8 cellular contexts compared by ENCODE assay signal in the genomic region with DNA sequence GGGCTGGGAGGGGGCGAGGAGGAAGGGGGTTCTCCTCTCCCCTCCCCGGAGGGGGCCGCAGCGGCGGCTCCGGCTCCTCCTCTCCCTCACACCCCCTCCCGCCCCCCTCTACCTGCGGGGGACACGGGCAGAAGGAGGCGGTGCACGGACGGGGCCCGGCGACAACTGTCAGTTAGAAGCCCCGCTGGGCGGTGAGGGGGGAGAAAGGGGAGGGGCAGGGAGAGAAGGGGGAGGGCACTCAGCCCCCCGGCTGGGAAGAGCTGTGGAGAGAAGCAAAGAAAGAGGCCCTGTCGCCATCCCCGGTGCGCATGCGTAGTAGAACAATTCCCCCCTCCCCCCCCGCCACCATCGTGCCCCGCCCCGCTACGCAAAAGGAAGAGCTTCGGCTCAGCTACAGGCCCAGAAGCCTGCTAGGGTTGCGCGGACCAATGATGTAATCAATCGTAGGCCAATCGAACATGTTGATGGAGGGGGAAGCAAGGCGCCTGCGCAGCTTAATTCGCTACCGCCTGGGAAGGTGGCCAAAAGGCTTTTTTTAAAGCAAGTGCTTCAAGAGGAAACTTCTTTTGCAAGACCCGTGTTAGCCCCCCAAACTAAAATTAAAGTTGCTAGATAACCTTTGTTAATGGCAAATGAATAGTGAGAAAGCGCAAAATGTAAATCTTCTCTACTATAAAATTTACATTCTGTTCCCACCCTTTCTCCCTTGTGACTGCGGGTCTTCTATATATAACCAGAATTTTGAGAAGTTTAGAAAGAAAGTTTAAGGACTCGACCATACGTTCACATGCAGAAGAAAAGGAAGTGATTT. TPM values are rescaled to one million over a fixed set of nuclear protein-coding genes. Genes with fewer than 3 reads are reported as not detected.
DNase-seq lines count a peak whose midpoint lies in the region; ATAC-seq and TF ChIP-seq lines count a peak whose summit lies in the region.

No MANE protein-coding gene starts in this region.

- H3K27me3 ChIP-seq in SU-DHL-6 (ENCODE audit: low read length) = no peaks in the 10 kb centered on the region
- no peaks in the 10 kb centered on the region for H3K27me3 ChIP-seq in adipocyte (replicated peaks; ENCODE audit: control insufficient read depth, insufficient read depth, low read length)
- H3K27me3 ChIP-seq in cardiac muscle cell = no peaks in the 10 kb centered on the region
- H3K27me3 ChIP-seq in parathyroid adenoma (ENCODE audit: control insufficient read depth, insufficient read depth, low read length) = no peaks in the 10 kb centered on the region
- no peaks in the 10 kb centered on the region for H3K27me3 ChIP-seq in tibial nerve

- peak overlapping the region; percentile 67 for H2AFZ ChIP-seq in SU-DHL-6 (ENCODE audit: low read depth, low read length, severe bottlenecking)
- peak overlapping the region; percentile 93 for H2AFZ ChIP-seq in parathyroid adenoma

- whole genome bisulfite sequencing in tibial nerve, 2 donors = 0% methylated on average over 25 to 32 of the region's 40 CpGs

- H3K79me2 ChIP-seq in SU-DHL-6 (ENCODE audit: insufficient read depth, low read length) (peaks cover 68% of the 10 kb centered on the region), parathyroid adenoma (peaks cover 3% of the 10 kb centered on the region)

- H3K4me2 ChIP-seq in SU-DHL-6 (ENCODE audit: low read depth, low read length, poor library complexity, severe bottlenecking) (peak overlapping the region; percentile 83), parathyroid adenoma (ENCODE audit: low read length) (peak overlapping the region; percentile 89)

- peaks cover 13% of the 10 kb centered on the region for H4K20me1 ChIP-seq in SU-DHL-6 (ENCODE audit: low read depth, low read length)

- peak in 1 of 2 donors; percentile 35 for TF ChIP-seq POLR2A in tibial nerve (IDR thresholded peaks at IDR 0.05)

- TF ChIP-seq EP300 in tibial nerve (IDR thresholded peaks at IDR 0.05) = peak; percentile 3 to 75

- H3K9me2 ChIP-seq in SU-DHL-6 (replicated peaks; ENCODE audit: insufficient read depth, low read length) = no peaks in the 10 kb centered on the region

- DNase-seq in GM12865 (ENCODE audit: low read depth) (peak; percentile 99), NCI-H128 (lab: John Stamatoyannopoulos, UW; ENCODE audit: unreplicated experiment) (peak; percentile 91), adipocyte (ENCODE audit: low read depth) (peak; percentile 99), cardiac muscle cell (ENCODE audit: low read depth in 1 of 2, low spot score in 1 of 2) (peak; percentile 98 to 99), tibial nerve (ENCODE audit: low spot score in 2 of 2) (peak; percentile 86 to 90)

- peak; percentile 60 for ATAC-seq in HG02759 (IDR thresholded peaks at IDR 0.05; ENCODE audit: unreplicated experiment)

- H3K4me3 ChIP-seq in GM12865 (ENCODE audit: low read depth, low read length) = peak overlapping the region; percentile 66
- peak overlapping the region; percentile 74 for H3K4me3 ChIP-seq in SU-DHL-6 (ENCODE audit: insufficient read depth, low read length, poor library complexity, severe bottlenecking)
- peak overlapping the region; percentile 94 for H3K4me3 ChIP-seq in adipocyte (ENCODE audit: low read length)
- peak overlapping the region; percentile 82 for H3K4me3 ChIP-seq in cardiac muscle cell
- peak overlapping the region; percentile 96 for H3K4me3 ChIP-seq in parathyroid adenoma (ENCODE audit: low read depth, low read length)
- H3K4me3 ChIP-seq in tibial nerve = peak overlapping the region; percentile 79 to 97 (median 92)

- TF ChIP-seq CTCF in GM12865 (IDR thresholded peaks at IDR 0.05; ENCODE audit: insufficient read depth, low read depth, low read length, missing control alignments) (no peak), SU-DHL-6 (IDR thresholded peaks at IDR 0.05; ENCODE audit: insufficient read depth, low read length, poor library complexity, severe bottlenecking) (no peak), cardiac muscle cell (IDR thresholded peaks at IDR 0.05; ENCODE audit: low read depth, low read length) (no peak), parathyroid adenoma (IDR thresholded peaks at IDR 0.05) (no peak), tibial nerve (IDR thresholded peaks at IDR 0.05) (no peak)

- H3K36me3 ChIP-seq in SU-DHL-6 (ENCODE audit: low read length) (peaks cover 12% of the 10 kb centered on the region), adipocyte (ENCODE audit: control insufficient read depth, insufficient read depth, low read length, severe bottlenecking) (peaks cover 12% of the 10 kb centered on the region), cardiac muscle cell (peaks cover 7% of the 10 kb centered on the region), parathyroid adenoma (ENCODE audit: control insufficient read depth, insufficient read depth, low read length) (no peaks in the 10 kb centered on the region), tibial nerve (peaks cover 0 to 34% (median 0%) of the 10 kb centered on the region in 3 donors)

- peaks cover 4% of the 10 kb centered on the region; the same call in 1 of the 2 replicates for H3K9me3 ChIP-seq in SU-DHL-6 (ENCODE audit: insufficient read depth, low read length)
- H3K9me3 ChIP-seq in adipocyte (ENCODE audit: control insufficient read depth, low read length) = no peaks in the 10 kb centered on the region
- no peaks in the 10 kb centered on the region for H3K9me3 ChIP-seq in cardiac muscle cell (ENCODE audit: low read depth)
- no peaks in the 10 kb centered on the region for H3K9me3 ChIP-seq in parathyroid adenoma (ENCODE audit: control insufficient read depth, low read length)
- H3K9me3 ChIP-seq in tibial nerve = no peaks in the 10 kb centered on the region

- H3K27ac ChIP-seq in SU-DHL-6 (ENCODE audit: low read depth, low read length) (peak overlapping the region; percentile 81), cardiac muscle cell (peak overlapping the region; percentile 97), parathyroid adenoma (peak overlapping the region; percentile 94), tibial nerve (peak overlapping the region; percentile 98 to 100 (median 99))

- peaks cover 25% of the 10 kb centered on the region for H3F3A ChIP-seq in SU-DHL-6 (ENCODE audit: insufficient read depth)

- peaks cover 23% of the 10 kb centered on the region for H3K4me1 ChIP-seq in adipocyte (ENCODE audit: control insufficient read depth, insufficient read depth, low read length)
- H3K4me1 ChIP-seq in cardiac muscle cell (ENCODE audit: low read depth) = peaks cover 28% of the 10 kb centered on the region
- peaks cover 7% of the 10 kb centered on the region for H3K4me1 ChIP-seq in parathyroid adenoma
- H3K4me1 ChIP-seq in tibial nerve = peaks cover 0 to 64% (median 24%) of the 10 kb centered on the region in 4 donors

- H3K9ac ChIP-seq in SU-DHL-6 (ENCODE audit: low read length) = peak overlapping the region; percentile 81
- peak overlapping the region; percentile 85 for H3K9ac ChIP-seq in adipocyte (ENCODE audit: low read length)
- H3K9ac ChIP-seq in parathyroid adenoma = peak overlapping the region; percentile 72

RNA-seq across cellular contexts. Expression of a gene that starts 7.0 kb away (rescaled TPM):
- total RNA-seq in cardiac muscle cell = 16.0 and 18.0 TPM in 2 replicates
- 17.1 and 23.8 TPM in 2 replicates for polyA plus RNA-seq in cardiac muscle cell
- 10 to 100 TPM in 3 of 4 donors, 1 to 10 TPM in 1; 8.8 to 19.9 (median 11.5) TPM for total RNA-seq in tibial nerve

Comparison
In these comparisons a context has a peak if more than half of its experiments do, and no peak if none do; other contexts are left out.
1. Peak in every context shown above with its lines: DNase-seq, ATAC-seq, H3K4me3 ChIP-seq and H3K27ac ChIP-seq.